ENCODE assay signal across 1 cellular context in the genomic region with DNA sequence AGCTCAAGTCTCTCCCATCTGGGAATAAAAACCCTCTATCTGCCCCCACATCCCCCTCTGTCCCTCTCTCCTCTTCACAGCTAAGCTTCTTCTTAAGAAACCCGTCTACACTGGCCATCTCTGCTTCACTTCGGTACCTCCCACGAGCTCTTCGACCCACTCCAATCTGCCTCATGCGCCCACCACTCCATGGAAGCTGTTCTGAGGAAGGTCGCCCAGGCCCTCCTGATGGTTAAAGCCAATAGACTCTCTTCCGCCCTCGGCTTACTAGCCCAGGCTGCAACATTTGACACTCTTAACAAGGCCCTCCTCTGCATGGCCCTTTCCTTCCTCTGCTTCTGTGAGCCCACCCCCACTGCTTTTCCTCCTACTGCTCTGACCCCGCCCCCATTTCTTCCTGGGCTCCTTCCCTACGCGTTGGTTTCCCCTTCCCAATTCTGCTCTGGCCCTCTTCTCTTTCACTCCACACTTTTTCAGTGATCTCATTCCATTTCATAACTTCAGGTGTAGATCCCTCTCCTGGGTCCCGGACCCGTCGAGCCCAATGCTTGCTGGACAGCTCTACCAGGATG.
TF ChIP-seq lines count a peak whose summit lies in the region.

No MANE protein-coding gene starts in this region.

TF ChIP-seq in WTC11, 78 proteins besides CTCF, POLR2A, EP300 and RAD21 (continued from another document):
- TF ChIP-seq, protein P1, sequence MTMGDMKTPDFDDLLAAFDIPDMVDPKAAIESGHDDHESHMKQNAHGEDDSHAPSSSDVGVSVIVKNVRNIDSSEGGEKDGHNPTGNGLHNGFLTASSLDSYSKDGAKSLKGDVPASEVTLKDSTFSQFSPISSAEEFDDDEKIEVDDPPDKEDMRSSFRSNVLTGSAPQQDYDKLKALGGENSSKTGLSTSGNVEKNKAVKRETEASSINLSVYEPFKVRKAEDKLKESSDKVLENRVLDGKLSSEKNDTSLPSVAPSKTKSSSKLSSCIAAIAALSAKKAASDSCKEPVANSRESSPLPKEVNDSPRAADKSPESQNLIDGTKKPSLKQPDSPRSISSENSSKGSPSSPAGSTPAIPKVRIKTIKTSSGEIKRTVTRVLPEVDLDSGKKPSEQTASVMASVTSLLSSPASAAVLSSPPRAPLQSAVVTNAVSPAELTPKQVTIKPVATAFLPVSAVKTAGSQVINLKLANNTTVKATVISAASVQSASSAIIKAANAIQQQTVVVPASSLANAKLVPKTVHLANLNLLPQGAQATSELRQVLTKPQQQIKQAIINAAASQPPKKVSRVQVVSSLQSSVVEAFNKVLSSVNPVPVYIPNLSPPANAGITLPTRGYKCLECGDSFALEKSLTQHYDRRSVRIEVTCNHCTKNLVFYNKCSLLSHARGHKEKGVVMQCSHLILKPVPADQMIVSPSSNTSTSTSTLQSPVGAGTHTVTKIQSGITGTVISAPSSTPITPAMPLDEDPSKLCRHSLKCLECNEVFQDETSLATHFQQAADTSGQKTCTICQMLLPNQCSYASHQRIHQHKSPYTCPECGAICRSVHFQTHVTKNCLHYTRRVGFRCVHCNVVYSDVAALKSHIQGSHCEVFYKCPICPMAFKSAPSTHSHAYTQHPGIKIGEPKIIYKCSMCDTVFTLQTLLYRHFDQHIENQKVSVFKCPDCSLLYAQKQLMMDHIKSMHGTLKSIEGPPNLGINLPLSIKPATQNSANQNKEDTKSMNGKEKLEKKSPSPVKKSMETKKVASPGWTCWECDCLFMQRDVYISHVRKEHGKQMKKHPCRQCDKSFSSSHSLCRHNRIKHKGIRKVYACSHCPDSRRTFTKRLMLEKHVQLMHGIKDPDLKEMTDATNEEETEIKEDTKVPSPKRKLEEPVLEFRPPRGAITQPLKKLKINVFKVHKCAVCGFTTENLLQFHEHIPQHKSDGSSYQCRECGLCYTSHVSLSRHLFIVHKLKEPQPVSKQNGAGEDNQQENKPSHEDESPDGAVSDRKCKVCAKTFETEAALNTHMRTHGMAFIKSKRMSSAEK (CRISPR knock-in tag; IDR thresholded peaks at IDR 0.05; ENCODE audit: borderline replicate concordance) = no peak
- TF ChIP-seq, protein P2, sequence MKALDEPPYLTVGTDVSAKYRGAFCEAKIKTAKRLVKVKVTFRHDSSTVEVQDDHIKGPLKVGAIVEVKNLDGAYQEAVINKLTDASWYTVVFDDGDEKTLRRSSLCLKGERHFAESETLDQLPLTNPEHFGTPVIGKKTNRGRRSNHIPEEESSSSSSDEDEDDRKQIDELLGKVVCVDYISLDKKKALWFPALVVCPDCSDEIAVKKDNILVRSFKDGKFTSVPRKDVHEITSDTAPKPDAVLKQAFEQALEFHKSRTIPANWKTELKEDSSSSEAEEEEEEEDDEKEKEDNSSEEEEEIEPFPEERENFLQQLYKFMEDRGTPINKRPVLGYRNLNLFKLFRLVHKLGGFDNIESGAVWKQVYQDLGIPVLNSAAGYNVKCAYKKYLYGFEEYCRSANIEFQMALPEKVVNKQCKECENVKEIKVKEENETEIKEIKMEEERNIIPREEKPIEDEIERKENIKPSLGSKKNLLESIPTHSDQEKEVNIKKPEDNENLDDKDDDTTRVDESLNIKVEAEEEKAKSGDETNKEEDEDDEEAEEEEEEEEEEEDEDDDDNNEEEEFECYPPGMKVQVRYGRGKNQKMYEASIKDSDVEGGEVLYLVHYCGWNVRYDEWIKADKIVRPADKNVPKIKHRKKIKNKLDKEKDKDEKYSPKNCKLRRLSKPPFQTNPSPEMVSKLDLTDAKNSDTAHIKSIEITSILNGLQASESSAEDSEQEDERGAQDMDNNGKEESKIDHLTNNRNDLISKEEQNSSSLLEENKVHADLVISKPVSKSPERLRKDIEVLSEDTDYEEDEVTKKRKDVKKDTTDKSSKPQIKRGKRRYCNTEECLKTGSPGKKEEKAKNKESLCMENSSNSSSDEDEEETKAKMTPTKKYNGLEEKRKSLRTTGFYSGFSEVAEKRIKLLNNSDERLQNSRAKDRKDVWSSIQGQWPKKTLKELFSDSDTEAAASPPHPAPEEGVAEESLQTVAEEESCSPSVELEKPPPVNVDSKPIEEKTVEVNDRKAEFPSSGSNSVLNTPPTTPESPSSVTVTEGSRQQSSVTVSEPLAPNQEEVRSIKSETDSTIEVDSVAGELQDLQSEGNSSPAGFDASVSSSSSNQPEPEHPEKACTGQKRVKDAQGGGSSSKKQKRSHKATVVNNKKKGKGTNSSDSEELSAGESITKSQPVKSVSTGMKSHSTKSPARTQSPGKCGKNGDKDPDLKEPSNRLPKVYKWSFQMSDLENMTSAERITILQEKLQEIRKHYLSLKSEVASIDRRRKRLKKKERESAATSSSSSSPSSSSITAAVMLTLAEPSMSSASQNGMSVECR (CRISPR knock-in tag; IDR thresholded peaks at IDR 0.05; ENCODE audit: borderline replicate concordance) = no peak
- TF ChIP-seq, protein P3, sequence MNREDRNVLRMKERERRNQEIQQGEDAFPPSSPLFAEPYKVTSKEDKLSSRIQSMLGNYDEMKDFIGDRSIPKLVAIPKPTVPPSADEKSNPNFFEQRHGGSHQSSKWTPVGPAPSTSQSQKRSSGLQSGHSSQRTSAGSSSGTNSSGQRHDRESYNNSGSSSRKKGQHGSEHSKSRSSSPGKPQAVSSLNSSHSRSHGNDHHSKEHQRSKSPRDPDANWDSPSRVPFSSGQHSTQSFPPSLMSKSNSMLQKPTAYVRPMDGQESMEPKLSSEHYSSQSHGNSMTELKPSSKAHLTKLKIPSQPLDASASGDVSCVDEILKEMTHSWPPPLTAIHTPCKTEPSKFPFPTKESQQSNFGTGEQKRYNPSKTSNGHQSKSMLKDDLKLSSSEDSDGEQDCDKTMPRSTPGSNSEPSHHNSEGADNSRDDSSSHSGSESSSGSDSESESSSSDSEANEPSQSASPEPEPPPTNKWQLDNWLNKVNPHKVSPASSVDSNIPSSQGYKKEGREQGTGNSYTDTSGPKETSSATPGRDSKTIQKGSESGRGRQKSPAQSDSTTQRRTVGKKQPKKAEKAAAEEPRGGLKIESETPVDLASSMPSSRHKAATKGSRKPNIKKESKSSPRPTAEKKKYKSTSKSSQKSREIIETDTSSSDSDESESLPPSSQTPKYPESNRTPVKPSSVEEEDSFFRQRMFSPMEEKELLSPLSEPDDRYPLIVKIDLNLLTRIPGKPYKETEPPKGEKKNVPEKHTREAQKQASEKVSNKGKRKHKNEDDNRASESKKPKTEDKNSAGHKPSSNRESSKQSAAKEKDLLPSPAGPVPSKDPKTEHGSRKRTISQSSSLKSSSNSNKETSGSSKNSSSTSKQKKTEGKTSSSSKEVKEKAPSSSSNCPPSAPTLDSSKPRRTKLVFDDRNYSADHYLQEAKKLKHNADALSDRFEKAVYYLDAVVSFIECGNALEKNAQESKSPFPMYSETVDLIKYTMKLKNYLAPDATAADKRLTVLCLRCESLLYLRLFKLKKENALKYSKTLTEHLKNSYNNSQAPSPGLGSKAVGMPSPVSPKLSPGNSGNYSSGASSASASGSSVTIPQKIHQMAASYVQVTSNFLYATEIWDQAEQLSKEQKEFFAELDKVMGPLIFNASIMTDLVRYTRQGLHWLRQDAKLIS (CRISPR knock-in tag; IDR thresholded peaks at IDR 0.05; ENCODE audit: borderline replicate concordance) = no peak
- TF ChIP-seq, protein P4, sequence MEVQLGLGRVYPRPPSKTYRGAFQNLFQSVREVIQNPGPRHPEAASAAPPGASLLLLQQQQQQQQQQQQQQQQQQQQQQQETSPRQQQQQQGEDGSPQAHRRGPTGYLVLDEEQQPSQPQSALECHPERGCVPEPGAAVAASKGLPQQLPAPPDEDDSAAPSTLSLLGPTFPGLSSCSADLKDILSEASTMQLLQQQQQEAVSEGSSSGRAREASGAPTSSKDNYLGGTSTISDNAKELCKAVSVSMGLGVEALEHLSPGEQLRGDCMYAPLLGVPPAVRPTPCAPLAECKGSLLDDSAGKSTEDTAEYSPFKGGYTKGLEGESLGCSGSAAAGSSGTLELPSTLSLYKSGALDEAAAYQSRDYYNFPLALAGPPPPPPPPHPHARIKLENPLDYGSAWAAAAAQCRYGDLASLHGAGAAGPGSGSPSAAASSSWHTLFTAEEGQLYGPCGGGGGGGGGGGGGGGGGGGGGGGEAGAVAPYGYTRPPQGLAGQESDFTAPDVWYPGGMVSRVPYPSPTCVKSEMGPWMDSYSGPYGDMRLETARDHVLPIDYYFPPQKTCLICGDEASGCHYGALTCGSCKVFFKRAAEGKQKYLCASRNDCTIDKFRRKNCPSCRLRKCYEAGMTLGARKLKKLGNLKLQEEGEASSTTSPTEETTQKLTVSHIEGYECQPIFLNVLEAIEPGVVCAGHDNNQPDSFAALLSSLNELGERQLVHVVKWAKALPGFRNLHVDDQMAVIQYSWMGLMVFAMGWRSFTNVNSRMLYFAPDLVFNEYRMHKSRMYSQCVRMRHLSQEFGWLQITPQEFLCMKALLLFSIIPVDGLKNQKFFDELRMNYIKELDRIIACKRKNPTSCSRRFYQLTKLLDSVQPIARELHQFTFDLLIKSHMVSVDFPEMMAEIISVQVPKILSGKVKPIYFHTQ (CRISPR knock-in tag; IDR thresholded peaks at IDR 0.05) = no peak
- no peak for TF ChIP-seq GRHL2 (CRISPR knock-in tag; IDR thresholded peaks at IDR 0.05; ENCODE audit: insufficient replicate concordance, severe bottlenecking)
- TF ChIP-seq, protein P5, sequence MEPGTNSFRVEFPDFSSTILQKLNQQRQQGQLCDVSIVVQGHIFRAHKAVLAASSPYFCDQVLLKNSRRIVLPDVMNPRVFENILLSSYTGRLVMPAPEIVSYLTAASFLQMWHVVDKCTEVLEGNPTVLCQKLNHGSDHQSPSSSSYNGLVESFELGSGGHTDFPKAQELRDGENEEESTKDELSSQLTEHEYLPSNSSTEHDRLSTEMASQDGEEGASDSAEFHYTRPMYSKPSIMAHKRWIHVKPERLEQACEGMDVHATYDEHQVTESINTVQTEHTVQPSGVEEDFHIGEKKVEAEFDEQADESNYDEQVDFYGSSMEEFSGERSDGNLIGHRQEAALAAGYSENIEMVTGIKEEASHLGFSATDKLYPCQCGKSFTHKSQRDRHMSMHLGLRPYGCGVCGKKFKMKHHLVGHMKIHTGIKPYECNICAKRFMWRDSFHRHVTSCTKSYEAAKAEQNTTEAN (CRISPR knock-in tag; IDR thresholded peaks at IDR 0.05) = no peak
- TF ChIP-seq KAT7 (CRISPR knock-in tag; IDR thresholded peaks at IDR 0.05; ENCODE audit: borderline replicate concordance) = no peak
- no peak for TF ChIP-seq GABPB1 (CRISPR knock-in tag; IDR thresholded peaks at IDR 0.05)
- TF ChIP-seq PRRX2 (CRISPR knock-in tag; IDR thresholded peaks at IDR 0.05) = no peak
- TF ChIP-seq RORB (CRISPR knock-in tag; IDR thresholded peaks at IDR 0.05) = no peak
- no peak for TF ChIP-seq IRF2 (CRISPR knock-in tag; IDR thresholded peaks at IDR 0.05; ENCODE audit: borderline replicate concordance, low read depth)
- TF ChIP-seq TEAD1 (CRISPR knock-in tag; IDR thresholded peaks at IDR 0.05) = no peak
- TF ChIP-seq, protein P6, sequence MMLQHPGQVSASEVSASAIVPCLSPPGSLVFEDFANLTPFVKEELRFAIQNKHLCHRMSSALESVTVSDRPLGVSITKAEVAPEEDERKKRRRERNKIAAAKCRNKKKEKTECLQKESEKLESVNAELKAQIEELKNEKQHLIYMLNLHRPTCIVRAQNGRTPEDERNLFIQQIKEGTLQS (CRISPR knock-in tag; conservative IDR thresholded peaks at IDR 0.05) = no peak
- TF ChIP-seq, protein P7, sequence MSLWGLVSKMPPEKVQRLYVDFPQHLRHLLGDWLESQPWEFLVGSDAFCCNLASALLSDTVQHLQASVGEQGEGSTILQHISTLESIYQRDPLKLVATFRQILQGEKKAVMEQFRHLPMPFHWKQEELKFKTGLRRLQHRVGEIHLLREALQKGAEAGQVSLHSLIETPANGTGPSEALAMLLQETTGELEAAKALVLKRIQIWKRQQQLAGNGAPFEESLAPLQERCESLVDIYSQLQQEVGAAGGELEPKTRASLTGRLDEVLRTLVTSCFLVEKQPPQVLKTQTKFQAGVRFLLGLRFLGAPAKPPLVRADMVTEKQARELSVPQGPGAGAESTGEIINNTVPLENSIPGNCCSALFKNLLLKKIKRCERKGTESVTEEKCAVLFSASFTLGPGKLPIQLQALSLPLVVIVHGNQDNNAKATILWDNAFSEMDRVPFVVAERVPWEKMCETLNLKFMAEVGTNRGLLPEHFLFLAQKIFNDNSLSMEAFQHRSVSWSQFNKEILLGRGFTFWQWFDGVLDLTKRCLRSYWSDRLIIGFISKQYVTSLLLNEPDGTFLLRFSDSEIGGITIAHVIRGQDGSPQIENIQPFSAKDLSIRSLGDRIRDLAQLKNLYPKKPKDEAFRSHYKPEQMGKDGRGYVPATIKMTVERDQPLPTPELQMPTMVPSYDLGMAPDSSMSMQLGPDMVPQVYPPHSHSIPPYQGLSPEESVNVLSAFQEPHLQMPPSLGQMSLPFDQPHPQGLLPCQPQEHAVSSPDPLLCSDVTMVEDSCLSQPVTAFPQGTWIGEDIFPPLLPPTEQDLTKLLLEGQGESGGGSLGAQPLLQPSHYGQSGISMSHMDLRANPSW (CRISPR knock-in tag; conservative IDR thresholded peaks at IDR 0.05; ENCODE audit: low read depth) = no peak
- TF ChIP-seq, protein P8, sequence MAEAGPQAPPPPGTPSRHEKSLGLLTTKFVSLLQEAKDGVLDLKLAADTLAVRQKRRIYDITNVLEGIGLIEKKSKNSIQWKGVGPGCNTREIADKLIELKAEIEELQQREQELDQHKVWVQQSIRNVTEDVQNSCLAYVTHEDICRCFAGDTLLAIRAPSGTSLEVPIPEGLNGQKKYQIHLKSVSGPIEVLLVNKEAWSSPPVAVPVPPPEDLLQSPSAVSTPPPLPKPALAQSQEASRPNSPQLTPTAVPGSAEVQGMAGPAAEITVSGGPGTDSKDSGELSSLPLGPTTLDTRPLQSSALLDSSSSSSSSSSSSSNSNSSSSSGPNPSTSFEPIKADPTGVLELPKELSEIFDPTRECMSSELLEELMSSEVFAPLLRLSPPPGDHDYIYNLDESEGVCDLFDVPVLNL (CRISPR knock-in tag; IDR thresholded peaks at IDR 0.05; ENCODE audit: borderline replicate concordance, low read depth) = no peak
